ENCODE assay signal across 17 cellular contexts in genomic region chr7:16295558-16295957, GRCh38.
DNase-seq lines count a peak whose midpoint lies in the region; ATAC-seq lines count a peak whose summit lies in the region.
"Had no signal": no experiment of that assay in that cellular context is flagged by ENCODE, and none has a peak within 500 bp of the region (broad histone marks: within the 10 kb centered on the region; RNA-seq: fewer than 3 reads in every experiment).

No MANE protein-coding gene starts in this region.

- H2AFZ ChIP-seq in neuron (ENCODE audit: low read depth, low read length): peak overlapping the region; percentile 51

- no peak for ATAC-seq in stimulated activated naive B cell treated with anti-CD40 and anti-IgM and Interleukin-4, amounts not matched to agents 10 μg/mL and 1 μg/mL and 100 μg/mL, for 72 hours (replicated peaks)
- ATAC-seq in HG02763 (IDR thresholded peaks at IDR 0.05; ENCODE audit: unreplicated experiment): no peak
- ATAC-seq: PC-3 had no signal

- peaks cover 11% of the 10 kb centered on the region for H3K4me1 ChIP-seq in neuron (ENCODE audit: insufficient read depth, low read length)
- H3K4me1 ChIP-seq: BLaER1 treated with 17β-estradiol and CSF1 and Interleukin-3, amounts not matched to agents 10 nM and 100 nM had no signal

- DNase-seq in DMS 273 treated with DMSO at 0.1 percent for 48 hours (lab: John Stamatoyannopoulos, UW): peak; percentile 11
- peak; percentile 61 for DNase-seq in RPMI7951 (ENCODE audit: low read depth)
- peak; percentile 89 for DNase-seq in astrocyte of the hippocampus (ENCODE audit: low read depth, low spot score)
- no peak for DNase-seq in stimulated activated naive B cell treated with anti-CD40 and anti-IgM and Interleukin-4, amounts not matched to agents 10 μg/mL and 1 μg/mL and 100 μg/mL, for 72 hours
- no peak for DNase-seq in stimulated activated CD8-positive, alpha-beta memory T cell treated with anti-CD3 and anti-CD28 coated beads, Interleukin-4, amount 100 ng/mL, for 48 hours
- DNase-seq: CD8-positive, alpha-beta memory T cell; Kasumi-1; MM.1S; NCI-H1105; NCI-H1694 treated with DMSO at 0.1 percent for 48 hours; NCI-H345; PC-3 had no signal

- no peaks in the 10 kb centered on the region for H3K4me1 Mint-ChIP-seq in stimulated activated naive B cell treated with anti-CD40 and anti-IgM and Interleukin-4, amounts not matched to agents 10 μg/mL and 1 μg/mL and 100 μg/mL, for 72 hours
- H3K4me1 Mint-ChIP-seq: CD8-positive, alpha-beta memory T cell; IgD-negative memory B cell had no signal

- no peak overlapping the region for H3K27ac Mint-ChIP-seq in stimulated activated naive B cell treated with anti-CD40 and anti-IgM and Interleukin-4, amounts not matched to agents 10 μg/mL and 1 μg/mL and 100 μg/mL, for 72 hours
- H3K27ac Mint-ChIP-seq: CD8-positive, alpha-beta memory T cell; IgD-negative memory B cell had no signal

- H3K36me3 Mint-ChIP-seq in stimulated activated naive B cell treated with anti-CD40 and anti-IgM and Interleukin-4, amounts not matched to agents 10 μg/mL and 1 μg/mL and 100 μg/mL, for 72 hours: no peaks in the 10 kb centered on the region
- H3K36me3 Mint-ChIP-seq: CD8-positive, alpha-beta memory T cell; IgD-negative memory B cell had no signal

- no peaks in the 10 kb centered on the region for H3K9me3 ChIP-seq in neuron (ENCODE audit: low read length)
- H3K9me3 ChIP-seq: BLaER1 treated with 17β-estradiol and CSF1 and Interleukin-3, amounts not matched to agents 10 nM and 100 nM had no signal

- H3K36me3 ChIP-seq in neuron (ENCODE audit: insufficient read depth, low read length): no peaks in the 10 kb centered on the region
- H3K36me3 ChIP-seq: BLaER1 treated with 17β-estradiol and CSF1 and Interleukin-3, amounts not matched to agents 10 nM and 100 nM had no signal

- no peak overlapping the region for H3K4me3 ChIP-seq in neuron (ENCODE audit: low read length)
- H3K4me3 ChIP-seq: BLaER1 treated with 17β-estradiol and CSF1 and Interleukin-3, amounts not matched to agents 10 nM and 100 nM; SK-N-MC had no signal

- H3K4me3 Mint-ChIP-seq in stimulated activated naive B cell treated with anti-CD40 and anti-IgM and Interleukin-4, amounts not matched to agents 10 μg/mL and 1 μg/mL and 100 μg/mL, for 72 hours: no peak overlapping the region
- H3K4me3 Mint-ChIP-seq: CD8-positive, alpha-beta memory T cell; IgD-negative memory B cell had no signal

- no peaks in the 10 kb centered on the region for H3K27me3 ChIP-seq in neuron (ENCODE audit: insufficient read depth, low read length)
- H3K27me3 ChIP-seq: BLaER1 treated with 17β-estradiol and CSF1 and Interleukin-3, amounts not matched to agents 10 nM and 100 nM had no signal

- no peaks in the 10 kb centered on the region for H3K9me3 Mint-ChIP-seq in stimulated activated naive B cell treated with anti-CD40 and anti-IgM and Interleukin-4, amounts not matched to agents 10 μg/mL and 1 μg/mL and 100 μg/mL, for 72 hours
- H3K9me3 Mint-ChIP-seq: CD8-positive, alpha-beta memory T cell; IgD-negative memory B cell had no signal

- H3K27me3 Mint-ChIP-seq in stimulated activated naive B cell treated with anti-CD40 and anti-IgM and Interleukin-4, amounts not matched to agents 10 μg/mL and 1 μg/mL and 100 μg/mL, for 72 hours: no peaks in the 10 kb centered on the region
- H3K27me3 Mint-ChIP-seq: CD8-positive, alpha-beta memory T cell; IgD-negative memory B cell had no signal

Comparison
In these comparisons a context has a peak if more than half of its experiments do, and no peak if none do; other contexts are left out.
1. DNase-seq: peak in DMS 273 treated with DMSO at 0.1 percent for 48 hours (single experiment), RPMI7951 (single experiment) and astrocyte of the hippocampus (single experiment); none in stimulated activated naive B cell treated with anti-CD40 and anti-IgM and Interleukin-4, amounts not matched to agents 10 μg/mL and 1 μg/mL and 100 μg/mL, for 72 hours (single experiment) and stimulated activated CD8-positive, alpha-beta memory T cell treated with anti-CD3 and anti-CD28 coated beads, Interleukin-4, amount 100 ng/mL, for 48 hours (single experiment).